1 cellular context compared by ENCODE assay signal in genomic region chr9:6433405-6433804, GRCh38.
TF ChIP-seq lines count a peak whose summit lies in the region.

No MANE protein-coding gene starts in this region.

TF ChIP-seq in IMR-90, 13 proteins besides CTCF, POLR2A, EP300 and RAD21 (continued from another document):
- peak; percentile 28; the same call in 1 of the 2 replicates for TF ChIP-seq CEBPB (IDR thresholded peaks at IDR 0.05; ENCODE audit: low read depth, low read length)
- no peak for TF ChIP-seq CHD1 (IDR thresholded peaks at IDR 0.05; ENCODE audit: low read depth, low read length)
